In the genomic region with DNA sequence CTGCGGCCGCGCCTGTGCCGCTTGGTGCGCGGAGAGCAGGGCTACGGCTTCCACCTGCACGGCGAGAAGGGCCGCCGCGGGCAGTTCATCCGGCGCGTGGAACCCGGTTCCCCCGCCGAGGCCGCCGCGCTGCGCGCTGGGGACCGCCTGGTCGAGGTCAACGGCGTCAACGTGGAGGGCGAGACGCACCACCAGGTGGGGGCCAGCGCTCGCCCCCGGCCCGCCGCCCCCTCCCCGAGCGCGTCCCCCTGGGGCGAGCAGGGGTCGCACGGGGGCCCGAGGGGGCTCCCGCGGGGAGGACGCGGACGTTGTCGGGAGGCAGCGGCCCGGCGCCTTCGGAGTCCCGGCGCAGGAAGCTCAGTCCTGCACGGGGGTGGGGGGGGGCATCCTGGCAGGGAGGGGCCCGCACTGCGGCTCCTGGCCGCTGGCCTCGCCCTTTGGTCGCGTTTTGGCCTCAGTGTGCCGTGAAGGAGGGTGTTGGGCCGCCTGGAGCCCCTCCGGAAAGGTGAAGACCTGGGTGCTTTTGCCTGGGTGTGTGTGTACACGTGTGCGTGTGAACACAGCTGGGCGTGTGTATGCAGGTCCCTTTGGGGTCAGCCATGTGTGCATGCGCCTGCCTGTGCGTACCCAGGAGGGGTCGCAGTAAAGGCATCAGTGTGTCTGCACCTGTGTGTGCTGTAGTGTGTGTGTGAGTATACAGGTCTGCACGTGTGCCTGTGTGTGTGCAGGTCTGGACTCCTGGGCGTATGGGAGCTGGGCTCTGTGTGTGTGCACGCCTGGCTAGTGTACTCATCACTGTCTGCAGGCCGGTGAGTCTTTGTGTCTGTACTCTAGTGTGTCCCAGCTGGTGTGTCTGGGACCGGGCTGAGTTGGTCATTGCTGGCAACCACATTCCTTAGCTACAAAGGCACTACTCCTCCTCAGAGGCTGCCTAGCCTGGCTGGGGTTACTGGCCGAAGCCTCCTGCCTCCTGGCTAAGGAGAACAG, we compare ENCODE assay signal across 8 cellular contexts. TPM values are rescaled to one million over a fixed set of nuclear protein-coding genes. Genes with fewer than 3 reads are reported as not detected.
DNase-seq lines count a peak whose midpoint lies in the region; ATAC-seq and TF ChIP-seq lines count a peak whose summit lies in the region.

No MANE protein-coding gene starts in this region.

- peaks cover 42% of the 10 kb centered on the region for H3K27me3 ChIP-seq in BLaER1
- no peaks in the 10 kb centered on the region for H3K27me3 ChIP-seq in IMR-90 (ENCODE audit: control insufficient read depth, insufficient read depth, low read length)
- no peaks in the 10 kb centered on the region for H3K27me3 ChIP-seq in ascending aorta
- H3K27me3 ChIP-seq in kidney epithelial cell (ENCODE audit: control insufficient read depth, insufficient read depth, low read length): no peaks in the 10 kb centered on the region
- no peaks in the 10 kb centered on the region for H3K27me3 ChIP-seq in testis

- BruUV-seq in IMR-90 (replicated peaks; lab: Mats Ljungman, UMichigan): no TSS peak

- dilution Hi-C loops in IMR-90 (cut with HindIII; ENCODE audit: low sequenced_read_pairs, unreplicated experiment): no loop called here

- H3K79me1 ChIP-seq in IMR-90 (ENCODE audit: low read depth in 1 of 2, low read length in 2 of 2): peaks cover 6 to 48% of the 10 kb centered on the region in 2 experiments

- no peak overlapping the region for H2BK20ac ChIP-seq in IMR-90 (ENCODE audit: low read depth, low read length)

- peak overlapping the region; percentile 37; the same call in 1 of the 2 replicates for H2BK120ac ChIP-seq in IMR-90 (ENCODE audit: low read depth, low read length)

- H2AK5ac ChIP-seq in IMR-90 (ENCODE audit: low read depth, low read length): peak overlapping the region; percentile 99

- CTCF ChIA-PET in IMR-90 (lab: Yijun Ruan, JAX): interaction anchor here (1.3 kb wide), 1 partner anchor 23 kb away, joined by 5 read pairs; no protein-coding TSS in a partner anchor

- H3K56ac ChIP-seq in IMR-90 (ENCODE audit: extremely low read depth, insufficient read depth, low read length): no peak overlapping the region; the same call in 1 of the 2 replicates

- H3K9me3 ChIP-seq in BLaER1: no peaks in the 10 kb centered on the region
- H3K9me3 ChIP-seq in IMR-90 (ENCODE audit: control insufficient read depth, insufficient read depth, low read length): no peaks in the 10 kb centered on the region
- no peaks in the 10 kb centered on the region for H3K9me3 ChIP-seq in ascending aorta
- H3K9me3 ChIP-seq in testis: no peaks in the 10 kb centered on the region

- H3K9ac ChIP-seq in BLaER1: peak overlapping the region; percentile 74
- H3K9ac ChIP-seq in IMR-90 (ENCODE audit: low read depth, low read length): peak overlapping the region; percentile 80

- H4K5ac ChIP-seq in IMR-90 (ENCODE audit: low read depth, low read length): peak overlapping the region; percentile 2; the same call in 1 of the 2 replicates

- 5% methylated on average over 44 of the region's 76 CpGs; no CpG with 5 or more reads in 1 of the 2 experiments for WGBS in IMR-90 (ENCODE audit: extremely low coverage in 2 of 2, insufficient read length in 1 of 2), 2 experiments
- 11 to 50% methylated on average over 1 to 40 of the region's 76 CpGs for WGBS in testis, 2 donors

- POLR2A ChIA-PET in IMR-90 (lab: Charles Lee; ENCODE audit: unreplicated experiment): interaction anchor here (0.6 kb wide), 1 partner anchor 130 kb away, joined by 6 read pairs; no protein-coding TSS in a partner anchor

- peak overlapping the region in 1 of 2 experiments; percentile 66; a peak in 1 of 4 replicates for H4K8ac ChIP-seq in IMR-90 (ENCODE audit: low read depth in 2 of 2, low read length in 2 of 2)

- peak overlapping the region; percentile 63 for H4K91ac ChIP-seq in IMR-90 (ENCODE audit: insufficient read depth, low read depth, low read length)

- H2AFZ ChIP-seq in IMR-90 (replicated peaks; ENCODE audit: low read length, poor library complexity): peak overlapping the region; percentile 78

- H3K4me2 ChIP-seq in BLaER1: peak overlapping the region; percentile 96
- H3K4me2 ChIP-seq in IMR-90 (ENCODE audit: low read depth, low read length): peak overlapping the region; percentile 96

- ATAC-seq in IMR-90 (ENCODE audit: low read depth) (peak; percentile 7), GM19455 (IDR thresholded peaks at IDR 0.05; ENCODE audit: unreplicated experiment) (no peak), GM21423 (IDR thresholded peaks at IDR 0.05; ENCODE audit: unreplicated experiment) (no peak)

- peak overlapping the region; percentile 74 for H3K4me3 ChIP-seq in BLaER1
- H3K4me3 ChIP-seq in IMR-90 (ENCODE audit: insufficient read depth, low read depth, low read length): peak overlapping the region; percentile 70
- H3K4me3 ChIP-seq in ascending aorta: peak overlapping the region; percentile 64 to 90
- H3K4me3 ChIP-seq in kidney epithelial cell (ENCODE audit: low read depth, low read length): peak overlapping the region; percentile 50
- H3K4me3 ChIP-seq in testis: peak overlapping the region; percentile 62

- H3K27ac ChIP-seq in BLaER1 (peak overlapping the region; percentile 56), IMR-90 (ENCODE audit: insufficient read depth, low read length) (peak overlapping the region; percentile 38), ascending aorta (peak overlapping the region; percentile 52 to 76), testis (peak overlapping the region in 1 of 2 donors; percentile 64)

- H4K20me1 ChIP-seq in BLaER1 (peaks cover 18% of the 10 kb centered on the region), IMR-90 (ENCODE audit: insufficient read depth, low read length) (peaks cover 15% of the 10 kb centered on the region)

- intact Hi-C loops in IMR-90 (cut with micrococcal nuclease) (no loop called here), ascending aorta (cut with DNase I) (loop anchor here (10.0 kb wide), 1 partner anchor 227 kb away; the partner anchor contains the start of gene ECI1), testis (cut with DNase I; ENCODE audit: low total_unique reads) (loop anchor here (5.0 to 10.0 kb wide), 2 partner anchors 57 to 115 kb away; no protein-coding TSS in a partner anchor)

- in situ Hi-C loops in IMR-90 (cut with MboI; ENCODE audit: low sequenced_read_pairs): no loop called here

- peak overlapping the region; percentile 69; the same call in 1 of the 3 replicates for H2BK15ac ChIP-seq in IMR-90 (ENCODE audit: low read depth, low read length)

- TF ChIP-seq RAD21 in IMR-90 (IDR thresholded peaks at IDR 0.05; ENCODE audit: low read length): peak; percentile 12; the same call in 1 of the 2 replicates

- TF ChIP-seq CTCF in IMR-90 (conservative IDR thresholded peaks at IDR 0.05; ENCODE audit: low read depth, low read length): no peak
- TF ChIP-seq CTCF in ascending aorta (IDR thresholded peaks at IDR 0.05): peak in 1 of 3 experiments; percentile 5
- TF ChIP-seq CTCF in kidney epithelial cell (IDR thresholded peaks at IDR 0.05; ENCODE audit: insufficient read depth, low read length, poor library complexity, severe bottlenecking): peak; percentile 13
- TF ChIP-seq CTCF in testis (IDR thresholded peaks at IDR 0.05): no peak

- no peak for TF ChIP-seq POLR2A in IMR-90 (IDR thresholded peaks at IDR 0.05; ENCODE audit: low read depth, low read length)
- TF ChIP-seq POLR2A in testis (IDR thresholded peaks at IDR 0.05): no peak

- H3K23ac ChIP-seq in IMR-90 (ENCODE audit: low read depth, low read length): peak overlapping the region; percentile 94

- H3K9me1 ChIP-seq in IMR-90 (ENCODE audit: insufficient read depth, low read length): peaks cover 9% of the 10 kb centered on the region

- peak overlapping the region; percentile 93 for H3K4ac ChIP-seq in IMR-90 (ENCODE audit: low read depth, low read length)

- peak overlapping the region; percentile 5; the same call in 1 of the 2 replicates for H3K18ac ChIP-seq in IMR-90 (ENCODE audit: low read depth, low read length)

- peak overlapping the region; percentile 97 for H3K14ac ChIP-seq in IMR-90 (replicated peaks; ENCODE audit: low read depth, low read length)

- DNase-seq in IMR-90: peak; percentile 59
- no peak for DNase-seq in ascending aorta (ENCODE audit: low spot score in 2 of 2)
- DNase-seq in kidney epithelial cell (ENCODE audit: low read depth): no peak
- DNase-seq in testis: peak; percentile 28
- no peak for DNase-seq in stimulated activated CD4-positive, alpha-beta T cell treated with anti-CD3 and anti-CD28 coated beads, Interleukin-4, amount 100 ng/mL, for 1 hour

- H3K36me3 ChIP-seq in BLaER1 (peaks cover 7% of the 10 kb centered on the region), IMR-90 (ENCODE audit: control insufficient read depth, insufficient read depth, low read length) (peaks cover 18% of the 10 kb centered on the region), ascending aorta (no peaks in the 10 kb centered on the region), kidney epithelial cell (ENCODE audit: control insufficient read depth, insufficient read depth, low read length) (no peaks in the 10 kb centered on the region), testis (ENCODE audit: low read depth, missing control alignments) (no peaks in the 10 kb centered on the region)

- peak overlapping the region; percentile 77 for H2AK9ac ChIP-seq in IMR-90 (replicated peaks; ENCODE audit: low read depth, low read length, poor library complexity)

- H3K4me1 ChIP-seq in BLaER1 (peaks cover 69% of the 10 kb centered on the region), IMR-90 (ENCODE audit: control insufficient read depth, insufficient read depth, low read length) (peaks cover 22% of the 10 kb centered on the region), ascending aorta (peaks cover 17 to 31% of the 10 kb centered on the region in 2 donors), testis (peaks cover 22% of the 10 kb centered on the region)

- H2BK5ac ChIP-seq in IMR-90 (ENCODE audit: low read depth, low read length, poor library complexity, severe bottlenecking): peak overlapping the region; percentile 62

RNA-seq across cellular contexts. Expression of gene NHERF2, which starts 0.6 kb away (rescaled TPM):
- total RNA-seq in IMR-90 (2012; rRNA removed) (18.6 and 20.8 TPM in 2 replicates), ascending aorta (123 TPM), kidney epithelial cell (27.5 and 46.3 TPM in 2 replicates), testis (10 to 100 TPM; 54.1 to 59.9 TPM)
- polyA plus RNA-seq in IMR-90 (2012; rRNA removed) (77.8 and 96.6 TPM in 2 replicates), testis (ENCODE audit: insufficient read depth, low read depth, low replicate concordance) (50.6 TPM)
- polyA plus RNA-seq in IMR-90 (2012; cell fraction: cytosol; rRNA removed): 98.1 and 126 TPM in 2 replicates
- 54.5 and 134 TPM in 2 replicates for polyA plus RNA-seq in IMR-90 (2012; cell fraction: nucleus; rRNA removed; ENCODE audit: low replicate concordance)

RNA-seq across cellular contexts. Expression of gene NPW, which starts 7.7 kb away (rescaled TPM):
- total RNA-seq in IMR-90 (2012; rRNA removed) (0.18 TPM in 1 of 2 replicates, not detected in the other), ascending aorta (not detected), kidney epithelial cell (not detected in 2 replicates), testis (1 to 10 TPM; 7.3 to 8.2 TPM)
- polyA plus RNA-seq in IMR-90 (2012; rRNA removed) (2.0 and 3.7 TPM in 2 replicates), testis (ENCODE audit: insufficient read depth, low read depth, low replicate concordance) (3.9 TPM)
- 6.1 and 9.0 TPM in 2 replicates for polyA plus RNA-seq in IMR-90 (2012; cell fraction: cytosol; rRNA removed)
- 2.5 and 7.1 TPM in 2 replicates for polyA plus RNA-seq in IMR-90 (2012; cell fraction: nucleus; rRNA removed; ENCODE audit: low replicate concordance)

RNA-seq across cellular contexts. Expression of gene ZNF598, which starts 17.7 kb away (rescaled TPM):
- total RNA-seq in IMR-90 (2012; rRNA removed) (3.4 and 4.4 TPM in 2 replicates), ascending aorta (31.1 TPM), kidney epithelial cell (48.1 and 57.7 TPM in 2 replicates), testis (10 to 100 TPM; 80.4 to 94.6 TPM)
- polyA plus RNA-seq in IMR-90 (2012; rRNA removed) (36.4 and 40.6 TPM in 2 replicates), testis (ENCODE audit: insufficient read depth, low read depth, low replicate concordance) (46.3 TPM)
- polyA plus RNA-seq in IMR-90 (2012; cell fraction: cytosol; rRNA removed): 23.6 and 37.3 TPM in 2 replicates
- polyA plus RNA-seq in IMR-90 (2012; cell fraction: nucleus; rRNA removed; ENCODE audit: low replicate concordance): 98.8 and 225 TPM in 2 replicates

RNA-seq across cellular contexts. Expression of gene NTHL1, which starts 20.3 kb away (rescaled TPM):
- total RNA-seq in IMR-90 (2012; rRNA removed) (22.8 and 28.1 TPM in 2 replicates), ascending aorta (59.5 TPM), kidney epithelial cell (39.3 and 44.1 TPM in 2 replicates), testis (10 to 100 TPM; 24.6 to 35.6 TPM)
- polyA plus RNA-seq in IMR-90 (2012; rRNA removed) (28.0 and 33.3 TPM in 2 replicates), testis (ENCODE audit: insufficient read depth, low read depth, low replicate concordance) (18.0 TPM)
- 46.3 and 54.8 TPM in 2 replicates for polyA plus RNA-seq in IMR-90 (2012; cell fraction: cytosol; rRNA removed)
- 20.6 and 53.2 TPM in 2 replicates for polyA plus RNA-seq in IMR-90 (2012; cell fraction: nucleus; rRNA removed; ENCODE audit: low replicate concordance)

RNA-seq across cellular contexts. Expression of gene TSC2, which starts 20.5 kb away (rescaled TPM):
- total RNA-seq in IMR-90 (2012; rRNA removed) (22.8 and 31.4 TPM in 2 replicates), ascending aorta (258 TPM), kidney epithelial cell (67.9 and 104 TPM in 2 replicates), testis (100 to 1,000 TPM; 222 to 271 TPM)
- polyA plus RNA-seq in IMR-90 (2012; rRNA removed) (88.6 and 95.9 TPM in 2 replicates), testis (ENCODE audit: insufficient read depth, low read depth, low replicate concordance) (136 TPM)
- polyA plus RNA-seq in IMR-90 (2012; cell fraction: cytosol; rRNA removed): 51.7 and 66.3 TPM in 2 replicates
- 202 and 503 TPM in 2 replicates for polyA plus RNA-seq in IMR-90 (2012; cell fraction: nucleus; rRNA removed; ENCODE audit: low replicate concordance)

Comparison
In these comparisons a context has a peak if more than half of its experiments do, and no peak if none do; other contexts are left out.
1. DNase-seq: peak in IMR-90 (single experiment) and testis (single experiment); none in ascending aorta (0 of 2), kidney epithelial cell (single experiment) and stimulated activated CD4-positive, alpha-beta T cell treated with anti-CD3 and anti-CD28 coated beads, Interleukin-4, amount 100 ng/mL, for 1 hour (single experiment).
2. Peak in every context shown above with its lines, with median percentiles within 50 percentile points of each other: H3K4me3 ChIP-seq.